Comparison of ENCODE assay signal across 23 cellular contexts in the genomic region with DNA sequence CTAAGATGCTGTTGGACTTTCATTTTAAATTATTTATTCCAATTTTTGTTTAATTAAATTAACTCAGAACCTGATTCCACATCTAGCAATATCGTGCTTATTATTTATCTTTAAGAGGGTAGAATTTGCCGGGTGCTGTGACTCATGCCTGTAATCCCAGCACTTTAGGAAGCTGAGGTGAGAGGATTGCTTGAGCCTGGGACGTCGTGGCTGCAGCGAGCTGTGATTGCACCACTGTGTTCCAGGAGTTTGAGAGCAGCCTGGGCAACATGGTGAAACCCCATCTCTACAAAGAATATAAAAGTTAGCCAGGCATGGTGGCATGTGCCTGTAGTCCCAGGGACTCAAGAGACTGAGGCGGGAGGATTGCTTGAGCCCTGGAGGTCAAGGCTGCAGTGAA.
"Had no signal": no experiment of that assay in that cellular context is flagged by ENCODE, and none has a peak within 500 bp of the region (broad histone marks: within the 10 kb centered on the region; RNA-seq: fewer than 3 reads in every experiment).

No MANE protein-coding gene starts in this region.

- H3K9me3 Mint-ChIP-seq: activated CD8-positive, alpha-beta T cell treated with anti-CD3 and anti-CD28 coated beads for 36 hours; activated naive CD4-positive, alpha-beta T cell treated with anti-CD3 and anti-CD28 coated beads, Interleukin-2, amount 50 U/mL, for 24 hours; activated T-cell treated with anti-CD3 and anti-CD28 coated beads, Interleukin-2, amount 50 U/mL, for 72 hours; brain; T-helper 1 cell treated with Interleukin-12 subunit alpha and Interleukin-12 subunit beta and Interleukin-4 antibody, amounts not matched to agents 30 μg/mL and 1 μg/mL, for 36 hours had no signal

- H3K27me3 Mint-ChIP-seq: activated CD8-positive, alpha-beta T cell treated with anti-CD3 and anti-CD28 coated beads for 36 hours; activated naive CD4-positive, alpha-beta T cell treated with anti-CD3 and anti-CD28 coated beads, Interleukin-2, amount 50 U/mL, for 24 hours; brain had no signal

- H3K36me3 Mint-ChIP-seq: brain had no signal

- H3K27me3 ChIP-seq: Peyer's patch had no signal

- H3K4me3 ChIP-seq: K562, Peyer's patch had no signal

- H3K4me3 Mint-ChIP-seq: activated CD8-positive, alpha-beta T cell treated with anti-CD3 and anti-CD28 coated beads for 36 hours; activated naive CD4-positive, alpha-beta T cell treated with anti-CD3 and anti-CD28 coated beads, Interleukin-2, amount 50 U/mL, for 24 hours; activated T-cell treated with anti-CD3 and anti-CD28 coated beads, Interleukin-2, amount 50 U/mL, for 72 hours; brain; T-helper 1 cell treated with Interleukin-12 subunit alpha and Interleukin-12 subunit beta and Interleukin-4 antibody, amounts not matched to agents 30 μg/mL and 1 μg/mL, for 36 hours had no signal

- H3K9me3 ChIP-seq: Peyer's patch had no signal

- H3K4me1 ChIP-seq: Peyer's patch had no signal

- FAIRE-seq: astrocyte, K562 had no signal

- H3K27ac ChIP-seq: Peyer's patch, RWPE1 had no signal

- DNase-seq: activated CD4-positive, alpha-beta T cell treated with anti-CD3 and anti-CD28 coated beads for 4 hours; activated CD8-positive, alpha-beta memory T cell treated with anti-CD3 and anti-CD28 coated beads, Interleukin-2, amount 50 U/mL, for 4 hours; activated CD8-positive, alpha-beta T cell treated with anti-CD3 and anti-CD28 coated beads for 36 hours; activated naive CD4-positive, alpha-beta T cell; activated T-cell treated with anti-CD3 and anti-CD28 coated beads, Interleukin-2, amount 50 U/mL, for 72 hours; amygdala; Kasumi-1; MV-4-11; NCI-H1092 treated with DMSO at 0.1 percent for 48 hours; NCI-H1417 treated with DMSO at 0.1 percent for 48 hours; NCI-H187 treated with DMSO at 0.1 percent for 48 hours; NCI-H2081 treated with DMSO at 0.1 percent for 48 hours; NCI-H446; NCI-H524; Peyer's patch; SHP77 treated with DMSO at 0.1 percent for 48 hours had no signal

- ATAC-seq: activated CD4-positive, CD25-positive, alpha-beta regulatory T cell treated with anti-CD3 and anti-CD28 coated beads, Interleukin-2, amount 50 U/mL, for 24 hours; activated CD8-positive, alpha-beta T cell treated with anti-CD3 and anti-CD28 coated beads for 36 hours; activated T-cell treated with anti-CD3 and anti-CD28 coated beads, Interleukin-2, amount 50 U/mL, for 72 hours; K562 had no signal

- H3K27ac Mint-ChIP-seq: activated CD8-positive, alpha-beta T cell treated with anti-CD3 and anti-CD28 coated beads for 36 hours; activated naive CD4-positive, alpha-beta T cell treated with anti-CD3 and anti-CD28 coated beads, Interleukin-2, amount 50 U/mL, for 24 hours; activated T-cell treated with anti-CD3 and anti-CD28 coated beads, Interleukin-2, amount 50 U/mL, for 72 hours; brain; T-helper 1 cell treated with Interleukin-12 subunit alpha and Interleukin-12 subunit beta and Interleukin-4 antibody, amounts not matched to agents 30 μg/mL and 1 μg/mL, for 36 hours had no signal

- H3K4me1 Mint-ChIP-seq: activated naive CD4-positive, alpha-beta T cell treated with anti-CD3 and anti-CD28 coated beads, Interleukin-2, amount 50 U/mL, for 24 hours; brain had no signal
